In the genomic region with DNA sequence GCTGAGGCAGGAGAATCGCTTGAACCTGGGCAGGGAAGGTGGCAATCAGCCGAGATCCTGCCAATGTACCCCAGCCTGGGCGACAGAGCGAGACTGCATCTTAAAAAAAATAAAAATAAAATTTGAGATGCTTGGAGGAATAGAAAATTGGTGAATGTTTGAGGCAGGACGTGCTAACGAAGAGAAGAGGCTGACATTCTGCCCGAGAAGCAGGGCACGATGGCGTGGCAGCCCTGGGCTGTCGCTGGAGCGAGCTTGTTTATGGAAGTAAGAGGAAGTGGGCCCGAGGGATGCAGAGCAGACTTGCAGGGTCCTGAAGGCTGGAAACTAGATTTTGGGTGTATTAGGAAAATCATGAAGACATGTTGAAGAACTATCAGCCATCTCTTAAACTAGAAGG, we compare ENCODE assay signal across 14 cellular contexts.
A peak's percentile ranks its signal among the peaks of the same experiment; 100 is the strongest.
DNase-seq lines count a peak whose midpoint lies in the region; ATAC-seq, FAIRE-seq and TF ChIP-seq lines count a peak whose summit lies in the region.
"Had no signal": no experiment of that assay in that cellular context is flagged by ENCODE, and none has a peak within 500 bp of the region (broad histone marks: within the 10 kb centered on the region; RNA-seq: fewer than 3 reads in every experiment).

No MANE protein-coding gene starts in this region.

- H3K36me3 ChIP-seq in K562 (ENCODE audit: control insufficient read depth, insufficient read depth, low read length): no peaks in the 10 kb centered on the region
- H3K36me3 ChIP-seq: HAP-1 had no signal

- H3K27ac Mint-ChIP-seq in HFFc6: no peak overlapping the region
- H3K27ac Mint-ChIP-seq in nephron: peak overlapping the region in 2 of 3 experiments; percentile 11 to 52
- H3K27ac Mint-ChIP-seq in osteocyte (ENCODE audit: unreplicated experiment): no peak overlapping the region
- H3K27ac Mint-ChIP-seq: CD4-positive, alpha-beta memory T cell had no signal

- no peak overlapping the region for H3K4me3 ChIP-seq in K562
- H3K4me3 ChIP-seq: HAP-1 had no signal

- H3K4me3 Mint-ChIP-seq in HFFc6 (peak overlapping the region; percentile 63; the same call in 1 of the 2 replicates), nephron (no peak overlapping the region), osteocyte (ENCODE audit: unreplicated experiment) (no peak overlapping the region)
- H3K4me3 Mint-ChIP-seq: CD4-positive, alpha-beta memory T cell had no signal

- in situ Hi-C loops in K562 (cut with MboI): no loop called here

- CTCF ChIA-PET in K562 (lab: Yijun Ruan, JAX; ENCODE audit: low intra/inter-chr PET ratio): no interaction called here

- no peak for TF ChIP-seq RAD21 in K562 (CRISPR knock-in tag; conservative IDR thresholded peaks at IDR 0.05 in 1 of 2, IDR thresholded peaks at IDR 0.05 in 1 of 2)

- H3K27ac ChIP-seq in K562 (ENCODE audit: extremely low read depth, low read depth, low read length): no peak overlapping the region

- WGBS in K562 (ENCODE audit: insufficient coverage, low coverage, missing lambda C conversion rate): 1% methylated on average over 12 of the region's 12 CpGs

- H3K27me3 ChIP-seq in K562 (ENCODE audit: control insufficient read depth in 2 of 2, insufficient read depth in 2 of 2, low read length in 2 of 2): peaks cover 18 to 49% of the 10 kb centered on the region in 2 experiments; a peak in 4 of 5 replicates

- BruUV-seq in K562 (replicated peaks; lab: Mats Ljungman, UMichigan): no TSS peak

- H3K9me1 ChIP-seq in K562 (ENCODE audit: control insufficient read depth, insufficient read depth, low read length): no peaks in the 10 kb centered on the region

- H3K27me3 Mint-ChIP-seq in HFFc6 (ENCODE audit: insufficient read depth) (no peaks in the 10 kb centered on the region), nephron (ENCODE audit: low read depth) (no peaks in the 10 kb centered on the region), osteocyte (ENCODE audit: unreplicated experiment) (no peaks in the 10 kb centered on the region)

- H3K4me2 ChIP-seq in K562 (ENCODE audit: insufficient read depth, low read length): no peak overlapping the region

- H3K79me2 ChIP-seq in K562 (ENCODE audit: control insufficient read depth, insufficient read depth, low read length): no peaks in the 10 kb centered on the region

- no peaks in the 10 kb centered on the region; the same call in 1 of the 2 replicates for H3K36me3 Mint-ChIP-seq in HFFc6 (ENCODE audit: low read depth)
- peaks cover 41% of the 10 kb centered on the region for H3K36me3 Mint-ChIP-seq in nephron (ENCODE audit: low read depth)
- H3K36me3 Mint-ChIP-seq in osteocyte (ENCODE audit: unreplicated experiment): no peaks in the 10 kb centered on the region
- H3K36me3 Mint-ChIP-seq: CD4-positive, alpha-beta memory T cell had no signal

- H3K9ac ChIP-seq in K562 (ENCODE audit: insufficient read depth in 1 of 2, low read depth in 2 of 2, low read length in 2 of 2): no peak overlapping the region

- DNase-seq in HFFc6 (no peak), K562 (ENCODE audit: extremely low read depth in 1 of 4, low spot score in 3 of 4) (no peak), osteocyte (ENCODE audit: extremely low spot score, unreplicated experiment) (peak; percentile 69), sciatic nerve (ENCODE audit: low spot score) (no peak)
- no peak for DNase-seq in NK-92 treated with Interleukin-12 subunit alpha and Interleukin-12 subunit beta, amount 100 ng/mL, for 24 hours (lab: John Stamatoyannopoulos, UW)
- DNase-seq: Caco-2; CD4-positive, alpha-beta memory T cell; DND-41; GOT3 had no signal

- peaks cover 13% of the 10 kb centered on the region; the same call in 1 of the 2 replicates for H3K4me1 Mint-ChIP-seq in HFFc6 (ENCODE audit: low read depth)
- H3K4me1 Mint-ChIP-seq in nephron: peaks cover 22% of the 10 kb centered on the region
- H3K4me1 Mint-ChIP-seq in osteocyte (ENCODE audit: unreplicated experiment): no peaks in the 10 kb centered on the region
- H3K4me1 Mint-ChIP-seq: CD4-positive, alpha-beta memory T cell had no signal

- no peaks in the 10 kb centered on the region for H3K9me3 ChIP-seq in K562 (replicated peaks; ENCODE audit: control insufficient read depth, insufficient read depth, low read depth, low read length)
- H3K9me3 ChIP-seq: HAP-1 had no signal

- no peak for TF ChIP-seq EP300 in K562 (IDR thresholded peaks at IDR 0.05; ENCODE audit: low read length)

- POLR2A ChIA-PET in K562 (lab: Yijun Ruan, JAX): interaction anchor here (0.7 kb wide), 1 partner anchor 79 kb away, joined by 3 read pairs; no protein-coding TSS in a partner anchor

- TF ChIP-seq POLR2A in K562 (conservative IDR thresholded peaks at IDR 0.05): no peak

- TF ChIP-seq CTCF in HFFc6 (IDR thresholded peaks at IDR 0.05): no peak
- TF ChIP-seq CTCF in K562 (IDR thresholded peaks at IDR 0.05 in 2 of 3, conservative IDR thresholded peaks at IDR 0.05 in 1 of 3; ENCODE audit: insufficient read depth in 2 of 3, low read depth in 1 of 3, low read length in 3 of 3): no peak
- TF ChIP-seq CTCF in nephron (IDR thresholded peaks at IDR 0.05; ENCODE audit: unreplicated experiment in 3 of 3): no peak
- no peak for TF ChIP-seq CTCF in osteocyte (IDR thresholded peaks at IDR 0.05)

- no peaks in the 10 kb centered on the region for H4K20me1 ChIP-seq in K562 (replicated peaks; ENCODE audit: control insufficient read depth, insufficient read depth, low read length)

- ATAC-seq in K562 (no peak), sciatic nerve (no peak)

- no peak overlapping the region for H2AFZ ChIP-seq in K562 (ENCODE audit: low read depth, low read length)

- FAIRE-seq in K562 (lab: Jason Lieb, UNC): no peak
- FAIRE-seq: G401.6, GM12892, H54 had no signal

- H3K4me1 ChIP-seq in K562 (replicated peaks in 1 of 2; ENCODE audit: control insufficient read depth in 2 of 2, insufficient read depth in 2 of 2, low read length in 2 of 2): no peaks in the 10 kb centered on the region
- H3K4me1 ChIP-seq: HAP-1 had no signal

- intact Hi-C loops in K562 (cut with micrococcal nuclease): no loop called here
- intact Hi-C loops in sciatic nerve (cut with DNase I): loop anchor here (10.0 kb wide), 1 partner anchor 267 kb away; no protein-coding TSS in a partner anchor

- H3K9me3 Mint-ChIP-seq in HFFc6 (no peaks in the 10 kb centered on the region), nephron (peaks cover 4% of the 10 kb centered on the region), osteocyte (ENCODE audit: unreplicated experiment) (peaks cover 7% of the 10 kb centered on the region)

TF ChIP-seq in K562, 482 proteins besides CTCF, POLR2A, EP300 and RAD21 (continues in another document):
- no peak for TF ChIP-seq ZBTB11 (CRISPR knock-in tag; IDR thresholded peaks at IDR 0.05)
- TF ChIP-seq, protein P1, sequence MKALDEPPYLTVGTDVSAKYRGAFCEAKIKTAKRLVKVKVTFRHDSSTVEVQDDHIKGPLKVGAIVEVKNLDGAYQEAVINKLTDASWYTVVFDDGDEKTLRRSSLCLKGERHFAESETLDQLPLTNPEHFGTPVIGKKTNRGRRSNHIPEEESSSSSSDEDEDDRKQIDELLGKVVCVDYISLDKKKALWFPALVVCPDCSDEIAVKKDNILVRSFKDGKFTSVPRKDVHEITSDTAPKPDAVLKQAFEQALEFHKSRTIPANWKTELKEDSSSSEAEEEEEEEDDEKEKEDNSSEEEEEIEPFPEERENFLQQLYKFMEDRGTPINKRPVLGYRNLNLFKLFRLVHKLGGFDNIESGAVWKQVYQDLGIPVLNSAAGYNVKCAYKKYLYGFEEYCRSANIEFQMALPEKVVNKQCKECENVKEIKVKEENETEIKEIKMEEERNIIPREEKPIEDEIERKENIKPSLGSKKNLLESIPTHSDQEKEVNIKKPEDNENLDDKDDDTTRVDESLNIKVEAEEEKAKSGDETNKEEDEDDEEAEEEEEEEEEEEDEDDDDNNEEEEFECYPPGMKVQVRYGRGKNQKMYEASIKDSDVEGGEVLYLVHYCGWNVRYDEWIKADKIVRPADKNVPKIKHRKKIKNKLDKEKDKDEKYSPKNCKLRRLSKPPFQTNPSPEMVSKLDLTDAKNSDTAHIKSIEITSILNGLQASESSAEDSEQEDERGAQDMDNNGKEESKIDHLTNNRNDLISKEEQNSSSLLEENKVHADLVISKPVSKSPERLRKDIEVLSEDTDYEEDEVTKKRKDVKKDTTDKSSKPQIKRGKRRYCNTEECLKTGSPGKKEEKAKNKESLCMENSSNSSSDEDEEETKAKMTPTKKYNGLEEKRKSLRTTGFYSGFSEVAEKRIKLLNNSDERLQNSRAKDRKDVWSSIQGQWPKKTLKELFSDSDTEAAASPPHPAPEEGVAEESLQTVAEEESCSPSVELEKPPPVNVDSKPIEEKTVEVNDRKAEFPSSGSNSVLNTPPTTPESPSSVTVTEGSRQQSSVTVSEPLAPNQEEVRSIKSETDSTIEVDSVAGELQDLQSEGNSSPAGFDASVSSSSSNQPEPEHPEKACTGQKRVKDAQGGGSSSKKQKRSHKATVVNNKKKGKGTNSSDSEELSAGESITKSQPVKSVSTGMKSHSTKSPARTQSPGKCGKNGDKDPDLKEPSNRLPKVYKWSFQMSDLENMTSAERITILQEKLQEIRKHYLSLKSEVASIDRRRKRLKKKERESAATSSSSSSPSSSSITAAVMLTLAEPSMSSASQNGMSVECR (CRISPR knock-in tag; IDR thresholded peaks at IDR 0.05): no peak
- TF ChIP-seq ZNF589 (CRISPR knock-in tag; IDR thresholded peaks at IDR 0.05; ENCODE audit: low read depth): no peak
- no peak for TF ChIP-seq HMGN3 (IDR thresholded peaks at IDR 0.05; ENCODE audit: borderline replicate concordance, extremely low read depth, insufficient read length, low read depth, low read length)

Comparison
In these comparisons a context has a peak if more than half of its experiments do, and no peak if none do; other contexts are left out.
1. H3K27ac Mint-ChIP-seq: peak in nephron (2 of 3); none in HFFc6 (single experiment) and osteocyte (single experiment).